In the genomic region with DNA sequence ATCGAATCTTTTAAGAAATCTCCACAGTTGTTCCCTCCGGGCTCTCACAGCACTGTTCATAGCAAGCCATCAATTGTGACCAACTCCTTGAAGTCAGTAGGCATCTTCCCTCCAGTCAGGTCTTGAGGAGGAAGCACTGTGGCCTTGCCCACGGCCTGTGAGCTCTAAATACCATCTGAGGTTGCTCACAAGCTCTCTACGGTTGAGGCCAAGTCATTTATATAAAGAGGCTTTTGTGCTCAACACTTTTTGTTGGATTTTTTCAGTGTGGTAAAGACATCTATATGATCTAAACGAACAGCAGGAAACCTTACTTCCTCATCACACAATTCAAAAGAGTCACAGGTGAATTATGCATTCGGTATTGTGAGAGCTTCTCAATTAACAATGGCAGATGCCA, we compare ENCODE assay signal across 1 cellular context.
TF ChIP-seq lines count a peak whose summit lies in the region.

No MANE protein-coding gene starts in this region.

TF ChIP-seq in WTC11, 78 proteins besides CTCF, POLR2A, EP300 and RAD21 (continued from another document):
- TF ChIP-seq, protein P1, sequence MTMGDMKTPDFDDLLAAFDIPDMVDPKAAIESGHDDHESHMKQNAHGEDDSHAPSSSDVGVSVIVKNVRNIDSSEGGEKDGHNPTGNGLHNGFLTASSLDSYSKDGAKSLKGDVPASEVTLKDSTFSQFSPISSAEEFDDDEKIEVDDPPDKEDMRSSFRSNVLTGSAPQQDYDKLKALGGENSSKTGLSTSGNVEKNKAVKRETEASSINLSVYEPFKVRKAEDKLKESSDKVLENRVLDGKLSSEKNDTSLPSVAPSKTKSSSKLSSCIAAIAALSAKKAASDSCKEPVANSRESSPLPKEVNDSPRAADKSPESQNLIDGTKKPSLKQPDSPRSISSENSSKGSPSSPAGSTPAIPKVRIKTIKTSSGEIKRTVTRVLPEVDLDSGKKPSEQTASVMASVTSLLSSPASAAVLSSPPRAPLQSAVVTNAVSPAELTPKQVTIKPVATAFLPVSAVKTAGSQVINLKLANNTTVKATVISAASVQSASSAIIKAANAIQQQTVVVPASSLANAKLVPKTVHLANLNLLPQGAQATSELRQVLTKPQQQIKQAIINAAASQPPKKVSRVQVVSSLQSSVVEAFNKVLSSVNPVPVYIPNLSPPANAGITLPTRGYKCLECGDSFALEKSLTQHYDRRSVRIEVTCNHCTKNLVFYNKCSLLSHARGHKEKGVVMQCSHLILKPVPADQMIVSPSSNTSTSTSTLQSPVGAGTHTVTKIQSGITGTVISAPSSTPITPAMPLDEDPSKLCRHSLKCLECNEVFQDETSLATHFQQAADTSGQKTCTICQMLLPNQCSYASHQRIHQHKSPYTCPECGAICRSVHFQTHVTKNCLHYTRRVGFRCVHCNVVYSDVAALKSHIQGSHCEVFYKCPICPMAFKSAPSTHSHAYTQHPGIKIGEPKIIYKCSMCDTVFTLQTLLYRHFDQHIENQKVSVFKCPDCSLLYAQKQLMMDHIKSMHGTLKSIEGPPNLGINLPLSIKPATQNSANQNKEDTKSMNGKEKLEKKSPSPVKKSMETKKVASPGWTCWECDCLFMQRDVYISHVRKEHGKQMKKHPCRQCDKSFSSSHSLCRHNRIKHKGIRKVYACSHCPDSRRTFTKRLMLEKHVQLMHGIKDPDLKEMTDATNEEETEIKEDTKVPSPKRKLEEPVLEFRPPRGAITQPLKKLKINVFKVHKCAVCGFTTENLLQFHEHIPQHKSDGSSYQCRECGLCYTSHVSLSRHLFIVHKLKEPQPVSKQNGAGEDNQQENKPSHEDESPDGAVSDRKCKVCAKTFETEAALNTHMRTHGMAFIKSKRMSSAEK (CRISPR knock-in tag; IDR thresholded peaks at IDR 0.05; ENCODE audit: borderline replicate concordance): no peak
- TF ChIP-seq, protein P2, sequence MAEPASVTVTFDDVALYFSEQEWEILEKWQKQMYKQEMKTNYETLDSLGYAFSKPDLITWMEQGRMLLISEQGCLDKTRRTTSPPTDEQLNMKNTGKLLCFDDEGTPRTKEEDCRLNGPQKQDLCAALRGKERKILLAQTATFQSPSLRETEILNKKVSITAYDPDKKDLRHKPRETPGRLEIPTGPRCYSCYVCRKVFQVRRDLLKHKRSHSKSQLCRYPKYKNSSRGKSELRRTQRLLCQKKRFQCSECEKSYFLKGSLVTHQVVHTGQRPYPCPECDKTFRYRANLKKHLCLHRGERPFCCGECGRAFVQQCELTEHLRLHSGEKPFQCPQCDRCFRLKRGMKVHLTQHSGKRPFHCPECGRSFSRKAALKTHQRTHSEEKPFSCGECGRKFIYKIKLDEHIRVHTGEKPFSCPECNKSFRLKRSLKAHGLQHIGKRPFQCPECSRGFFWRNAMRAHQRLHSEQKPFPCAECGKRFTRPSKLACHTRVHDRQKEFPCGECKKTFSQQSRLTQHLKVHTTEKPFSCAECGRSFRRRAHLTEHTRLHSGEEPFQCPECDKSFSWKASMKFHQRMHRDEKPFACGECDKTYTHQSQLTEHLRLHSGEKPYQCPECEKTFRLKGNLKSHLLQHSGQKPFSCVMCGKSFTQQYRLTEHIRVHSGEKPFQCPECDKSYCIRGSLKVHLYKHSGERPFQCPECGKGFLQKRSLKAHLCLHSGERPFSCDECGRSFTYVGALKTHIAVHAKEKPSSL (CRISPR knock-in tag; conservative IDR thresholded peaks at IDR 0.05): no peak
- TF ChIP-seq NR2C2 (CRISPR knock-in tag; IDR thresholded peaks at IDR 0.05) (no peak), ZNF281 (CRISPR knock-in tag; IDR thresholded peaks at IDR 0.05) (no peak), NR3C1 (CRISPR knock-in tag; conservative IDR thresholded peaks at IDR 0.05; ENCODE audit: low read depth) (no peak), NFATC4 (CRISPR knock-in tag; IDR thresholded peaks at IDR 0.05) (no peak), JUN (CRISPR knock-in tag; IDR thresholded peaks at IDR 0.05) (no peak), ZMAT4 (CRISPR knock-in tag; IDR thresholded peaks at IDR 0.05) (no peak), MLX (CRISPR knock-in tag; IDR thresholded peaks at IDR 0.05) (no peak), ZBTB21 (CRISPR knock-in tag; IDR thresholded peaks at IDR 0.05; ENCODE audit: borderline replicate concordance) (no peak), RORB (CRISPR knock-in tag; IDR thresholded peaks at IDR 0.05) (no peak), AFF4 (CRISPR knock-in tag; IDR thresholded peaks at IDR 0.05; ENCODE audit: borderline replicate concordance) (no peak)
- TF ChIP-seq, protein P3, sequence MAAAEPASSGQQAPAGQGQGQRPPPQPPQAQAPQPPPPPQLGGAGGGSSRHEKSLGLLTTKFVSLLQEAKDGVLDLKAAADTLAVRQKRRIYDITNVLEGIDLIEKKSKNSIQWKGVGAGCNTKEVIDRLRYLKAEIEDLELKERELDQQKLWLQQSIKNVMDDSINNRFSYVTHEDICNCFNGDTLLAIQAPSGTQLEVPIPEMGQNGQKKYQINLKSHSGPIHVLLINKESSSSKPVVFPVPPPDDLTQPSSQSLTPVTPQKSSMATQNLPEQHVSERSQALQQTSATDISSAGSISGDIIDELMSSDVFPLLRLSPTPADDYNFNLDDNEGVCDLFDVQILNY (CRISPR knock-in tag; IDR thresholded peaks at IDR 0.05): no peak
